ENCODE assay signal across 1 cellular context in the genomic region with DNA sequence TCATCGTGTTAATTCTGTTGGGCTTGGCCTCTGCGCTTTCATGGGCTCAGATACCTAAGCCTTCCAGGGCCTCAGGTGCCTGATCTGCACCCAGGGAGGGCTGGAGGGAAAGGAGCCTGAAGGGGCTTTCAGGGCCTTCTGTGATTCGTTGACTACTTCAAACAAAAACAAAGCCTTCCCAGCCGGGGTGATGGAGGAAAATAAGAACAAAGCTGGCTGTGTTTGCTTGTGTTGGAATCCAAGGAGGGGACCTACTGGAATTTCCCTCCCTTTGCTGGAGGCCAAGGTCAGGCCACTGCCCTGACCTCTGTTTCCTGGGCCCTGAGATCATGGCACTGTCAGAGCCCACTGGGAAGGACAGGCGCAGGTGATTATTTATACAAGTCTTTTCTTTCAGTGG.
TF ChIP-seq lines count a peak whose summit lies in the region.

No MANE protein-coding gene starts in this region.

TF ChIP-seq in HepG2, 621 proteins besides CTCF, POLR2A, EP300 and RAD21 (continued from another document and continues in another):
- TF ChIP-seq GFI1 (CRISPR knock-in tag; IDR thresholded peaks at IDR 0.05; ENCODE audit: borderline replicate concordance) (peak; percentile 52; the same call in 1 of the 2 replicates), ASH2L (IDR thresholded peaks at IDR 0.05; ENCODE audit: insufficient read length, low read depth, low read length) (peak; percentile 31), GLI4 (CRISPR knock-in tag; IDR thresholded peaks at IDR 0.05; ENCODE audit: borderline replicate concordance) (no peak), SRSF1 (optimal IDR thresholded peaks at IDR 0.05; ENCODE audit: low read depth, low read length) (no peak), POGK (CRISPR knock-in tag; conservative IDR thresholded peaks at IDR 0.05) (no peak), HOXD1 (CRISPR knock-in tag; IDR thresholded peaks at IDR 0.05) (no peak), ZNF263 (CRISPR knock-in tag; IDR thresholded peaks at IDR 0.05) (no peak), ZNF501 (CRISPR knock-in tag; IDR thresholded peaks at IDR 0.05) (no peak), TCF7L2 (IDR thresholded peaks at IDR 0.05; ENCODE audit: low read depth, low read length) (no peak), REPIN1 (CRISPR knock-in tag; IDR thresholded peaks at IDR 0.05; ENCODE audit: borderline replicate concordance, low read depth) (no peak), SMARCE1 (IDR thresholded peaks at IDR 0.05; ENCODE audit: borderline replicate concordance) (no peak), ZFP41 (CRISPR knock-in tag; IDR thresholded peaks at IDR 0.05; ENCODE audit: borderline replicate concordance) (no peak), ZNF782 (CRISPR knock-in tag; IDR thresholded peaks at IDR 0.05; ENCODE audit: borderline replicate concordance) (no peak), ZSCAN9 (CRISPR knock-in tag; IDR thresholded peaks at IDR 0.05; ENCODE audit: borderline replicate concordance) (no peak), KDM3A (CRISPR knock-in tag; IDR thresholded peaks at IDR 0.05; ENCODE audit: low read depth) (no peak), ZNF746 (CRISPR knock-in tag; IDR thresholded peaks at IDR 0.05) (peak; percentile 21; the same call in 1 of the 2 replicates), POLR2AphosphoS5 (IDR thresholded peaks at IDR 0.05; ENCODE audit: low read depth, low read length) (no peak), JUND (CRISPR knock-in tag; IDR thresholded peaks at IDR 0.05) (no peak), ZNF556 (CRISPR knock-in tag; IDR thresholded peaks at IDR 0.05; ENCODE audit: borderline replicate concordance) (no peak), NFYB (CRISPR knock-in tag; IDR thresholded peaks at IDR 0.05) (no peak), E2F2 (CRISPR knock-in tag; IDR thresholded peaks at IDR 0.05; ENCODE audit: borderline replicate concordance) (no peak), ZNF598 (CRISPR knock-in tag; IDR thresholded peaks at IDR 0.05; ENCODE audit: borderline replicate concordance) (no peak), NRL (CRISPR knock-in tag; IDR thresholded peaks at IDR 0.05; ENCODE audit: borderline replicate concordance) (no peak), TGIF2 (CRISPR knock-in tag; IDR thresholded peaks at IDR 0.05) (no peak), ZNF121 (CRISPR knock-in tag; IDR thresholded peaks at IDR 0.05) (no peak), ZNF547 (CRISPR knock-in tag; IDR thresholded peaks at IDR 0.05) (no peak), NONO (IDR thresholded peaks at IDR 0.05) (no peak), NONO (CRISPR knock-in tag; conservative IDR thresholded peaks at IDR 0.05) (no peak), SAFB2 (CRISPR knock-in tag; IDR thresholded peaks at IDR 0.05; ENCODE audit: borderline replicate concordance, low read depth) (no peak), YEATS4 (CRISPR knock-in tag; IDR thresholded peaks at IDR 0.05; ENCODE audit: borderline replicate concordance) (no peak), HNRNPK (IDR thresholded peaks at IDR 0.05; ENCODE audit: low read depth, low read length, poor library complexity, severe bottlenecking) (no peak), PCBP2 (optimal IDR thresholded peaks at IDR 0.05; ENCODE audit: low read depth, low read length, poor library complexity, severe bottlenecking) (no peak), ATF4 (CRISPR knock-in tag; IDR thresholded peaks at IDR 0.05) (no peak), KLF6 (CRISPR knock-in tag; IDR thresholded peaks at IDR 0.05) (no peak), ZNF331 (CRISPR knock-in tag; IDR thresholded peaks at IDR 0.05) (peak; percentile 80), FOXP1 (IDR thresholded peaks at IDR 0.05) (no peak), FOXP1 (CRISPR knock-in tag; IDR thresholded peaks at IDR 0.05) (peak; percentile 64)
- TF ChIP-seq, protein P1, sequence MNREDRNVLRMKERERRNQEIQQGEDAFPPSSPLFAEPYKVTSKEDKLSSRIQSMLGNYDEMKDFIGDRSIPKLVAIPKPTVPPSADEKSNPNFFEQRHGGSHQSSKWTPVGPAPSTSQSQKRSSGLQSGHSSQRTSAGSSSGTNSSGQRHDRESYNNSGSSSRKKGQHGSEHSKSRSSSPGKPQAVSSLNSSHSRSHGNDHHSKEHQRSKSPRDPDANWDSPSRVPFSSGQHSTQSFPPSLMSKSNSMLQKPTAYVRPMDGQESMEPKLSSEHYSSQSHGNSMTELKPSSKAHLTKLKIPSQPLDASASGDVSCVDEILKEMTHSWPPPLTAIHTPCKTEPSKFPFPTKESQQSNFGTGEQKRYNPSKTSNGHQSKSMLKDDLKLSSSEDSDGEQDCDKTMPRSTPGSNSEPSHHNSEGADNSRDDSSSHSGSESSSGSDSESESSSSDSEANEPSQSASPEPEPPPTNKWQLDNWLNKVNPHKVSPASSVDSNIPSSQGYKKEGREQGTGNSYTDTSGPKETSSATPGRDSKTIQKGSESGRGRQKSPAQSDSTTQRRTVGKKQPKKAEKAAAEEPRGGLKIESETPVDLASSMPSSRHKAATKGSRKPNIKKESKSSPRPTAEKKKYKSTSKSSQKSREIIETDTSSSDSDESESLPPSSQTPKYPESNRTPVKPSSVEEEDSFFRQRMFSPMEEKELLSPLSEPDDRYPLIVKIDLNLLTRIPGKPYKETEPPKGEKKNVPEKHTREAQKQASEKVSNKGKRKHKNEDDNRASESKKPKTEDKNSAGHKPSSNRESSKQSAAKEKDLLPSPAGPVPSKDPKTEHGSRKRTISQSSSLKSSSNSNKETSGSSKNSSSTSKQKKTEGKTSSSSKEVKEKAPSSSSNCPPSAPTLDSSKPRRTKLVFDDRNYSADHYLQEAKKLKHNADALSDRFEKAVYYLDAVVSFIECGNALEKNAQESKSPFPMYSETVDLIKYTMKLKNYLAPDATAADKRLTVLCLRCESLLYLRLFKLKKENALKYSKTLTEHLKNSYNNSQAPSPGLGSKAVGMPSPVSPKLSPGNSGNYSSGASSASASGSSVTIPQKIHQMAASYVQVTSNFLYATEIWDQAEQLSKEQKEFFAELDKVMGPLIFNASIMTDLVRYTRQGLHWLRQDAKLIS (CRISPR knock-in tag; IDR thresholded peaks at IDR 0.05): no peak
- TF ChIP-seq, protein P2, sequence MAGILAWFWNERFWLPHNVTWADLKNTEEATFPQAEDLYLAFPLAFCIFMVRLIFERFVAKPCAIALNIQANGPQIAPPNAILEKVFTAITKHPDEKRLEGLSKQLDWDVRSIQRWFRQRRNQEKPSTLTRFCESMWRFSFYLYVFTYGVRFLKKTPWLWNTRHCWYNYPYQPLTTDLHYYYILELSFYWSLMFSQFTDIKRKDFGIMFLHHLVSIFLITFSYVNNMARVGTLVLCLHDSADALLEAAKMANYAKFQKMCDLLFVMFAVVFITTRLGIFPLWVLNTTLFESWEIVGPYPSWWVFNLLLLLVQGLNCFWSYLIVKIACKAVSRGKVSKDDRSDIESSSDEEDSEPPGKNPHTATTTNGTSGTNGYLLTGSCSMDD (CRISPR knock-in tag; IDR thresholded peaks at IDR 0.05): no peak
- TF ChIP-seq, protein P3, sequence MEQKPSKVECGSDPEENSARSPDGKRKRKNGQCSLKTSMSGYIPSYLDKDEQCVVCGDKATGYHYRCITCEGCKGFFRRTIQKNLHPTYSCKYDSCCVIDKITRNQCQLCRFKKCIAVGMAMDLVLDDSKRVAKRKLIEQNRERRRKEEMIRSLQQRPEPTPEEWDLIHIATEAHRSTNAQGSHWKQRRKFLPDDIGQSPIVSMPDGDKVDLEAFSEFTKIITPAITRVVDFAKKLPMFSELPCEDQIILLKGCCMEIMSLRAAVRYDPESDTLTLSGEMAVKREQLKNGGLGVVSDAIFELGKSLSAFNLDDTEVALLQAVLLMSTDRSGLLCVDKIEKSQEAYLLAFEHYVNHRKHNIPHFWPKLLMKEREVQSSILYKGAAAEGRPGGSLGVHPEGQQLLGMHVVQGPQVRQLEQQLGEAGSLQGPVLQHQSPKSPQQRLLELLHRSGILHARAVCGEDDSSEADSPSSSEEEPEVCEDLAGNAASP (CRISPR knock-in tag; IDR thresholded peaks at IDR 0.05; ENCODE audit: borderline replicate concordance): peak; percentile 40; the same call in 1 of the 2 replicates
- TF ChIP-seq, protein P4, sequence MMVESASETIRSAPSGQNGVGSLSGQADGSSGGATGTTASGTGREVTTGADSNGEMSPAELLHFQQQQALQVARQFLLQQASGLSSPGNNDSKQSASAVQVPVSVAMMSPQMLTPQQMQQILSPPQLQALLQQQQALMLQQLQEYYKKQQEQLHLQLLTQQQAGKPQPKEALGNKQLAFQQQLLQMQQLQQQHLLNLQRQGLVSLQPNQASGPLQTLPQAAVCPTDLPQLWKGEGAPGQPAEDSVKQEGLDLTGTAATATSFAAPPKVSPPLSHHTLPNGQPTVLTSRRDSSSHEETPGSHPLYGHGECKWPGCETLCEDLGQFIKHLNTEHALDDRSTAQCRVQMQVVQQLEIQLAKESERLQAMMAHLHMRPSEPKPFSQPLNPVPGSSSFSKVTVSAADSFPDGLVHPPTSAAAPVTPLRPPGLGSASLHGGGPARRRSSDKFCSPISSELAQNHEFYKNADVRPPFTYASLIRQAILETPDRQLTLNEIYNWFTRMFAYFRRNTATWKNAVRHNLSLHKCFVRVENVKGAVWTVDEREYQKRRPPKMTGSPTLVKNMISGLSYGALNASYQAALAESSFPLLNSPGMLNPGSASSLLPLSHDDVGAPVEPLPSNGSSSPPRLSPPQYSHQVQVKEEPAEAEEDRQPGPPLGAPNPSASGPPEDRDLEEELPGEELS (CRISPR knock-in tag; IDR thresholded peaks at IDR 0.05): peak; percentile 80
- TF ChIP-seq, protein P5, sequence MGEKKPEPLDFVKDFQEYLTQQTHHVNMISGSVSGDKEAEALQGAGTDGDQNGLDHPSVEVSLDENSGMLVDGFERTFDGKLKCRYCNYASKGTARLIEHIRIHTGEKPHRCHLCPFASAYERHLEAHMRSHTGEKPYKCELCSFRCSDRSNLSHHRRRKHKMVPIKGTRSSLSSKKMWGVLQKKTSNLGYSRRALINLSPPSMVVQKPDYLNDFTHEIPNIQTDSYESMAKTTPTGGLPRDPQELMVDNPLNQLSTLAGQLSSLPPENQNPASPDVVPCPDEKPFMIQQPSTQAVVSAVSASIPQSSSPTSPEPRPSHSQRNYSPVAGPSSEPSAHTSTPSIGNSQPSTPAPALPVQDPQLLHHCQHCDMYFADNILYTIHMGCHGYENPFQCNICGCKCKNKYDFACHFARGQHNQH (CRISPR knock-in tag; IDR thresholded peaks at IDR 0.05): peak; percentile 68; the same call in 1 of the 2 replicates
- TF ChIP-seq, protein P6, sequence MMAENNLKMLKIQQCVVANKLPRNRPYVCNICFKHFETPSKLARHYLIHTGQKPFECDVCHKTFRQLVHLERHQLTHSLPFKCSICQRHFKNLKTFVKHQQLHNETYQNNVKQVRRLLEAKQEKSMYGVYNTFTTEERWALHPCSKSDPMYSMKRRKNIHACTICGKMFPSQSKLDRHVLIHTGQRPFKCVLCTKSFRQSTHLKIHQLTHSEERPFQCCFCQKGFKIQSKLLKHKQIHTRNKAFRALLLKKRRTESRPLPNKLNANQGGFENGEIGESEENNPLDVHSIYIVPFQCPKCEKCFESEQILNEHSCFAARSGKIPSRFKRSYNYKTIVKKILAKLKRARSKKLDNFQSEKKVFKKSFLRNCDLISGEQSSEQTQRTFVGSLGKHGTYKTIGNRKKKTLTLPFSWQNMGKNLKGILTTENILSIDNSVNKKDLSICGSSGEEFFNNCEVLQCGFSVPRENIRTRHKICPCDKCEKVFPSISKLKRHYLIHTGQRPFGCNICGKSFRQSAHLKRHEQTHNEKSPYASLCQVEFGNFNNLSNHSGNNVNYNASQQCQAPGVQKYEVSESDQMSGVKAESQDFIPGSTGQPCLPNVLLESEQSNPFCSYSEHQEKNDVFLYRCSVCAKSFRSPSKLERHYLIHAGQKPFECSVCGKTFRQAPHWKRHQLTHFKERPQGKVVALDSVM (CRISPR knock-in tag; IDR thresholded peaks at IDR 0.05): no peak
- TF ChIP-seq, protein P7, sequence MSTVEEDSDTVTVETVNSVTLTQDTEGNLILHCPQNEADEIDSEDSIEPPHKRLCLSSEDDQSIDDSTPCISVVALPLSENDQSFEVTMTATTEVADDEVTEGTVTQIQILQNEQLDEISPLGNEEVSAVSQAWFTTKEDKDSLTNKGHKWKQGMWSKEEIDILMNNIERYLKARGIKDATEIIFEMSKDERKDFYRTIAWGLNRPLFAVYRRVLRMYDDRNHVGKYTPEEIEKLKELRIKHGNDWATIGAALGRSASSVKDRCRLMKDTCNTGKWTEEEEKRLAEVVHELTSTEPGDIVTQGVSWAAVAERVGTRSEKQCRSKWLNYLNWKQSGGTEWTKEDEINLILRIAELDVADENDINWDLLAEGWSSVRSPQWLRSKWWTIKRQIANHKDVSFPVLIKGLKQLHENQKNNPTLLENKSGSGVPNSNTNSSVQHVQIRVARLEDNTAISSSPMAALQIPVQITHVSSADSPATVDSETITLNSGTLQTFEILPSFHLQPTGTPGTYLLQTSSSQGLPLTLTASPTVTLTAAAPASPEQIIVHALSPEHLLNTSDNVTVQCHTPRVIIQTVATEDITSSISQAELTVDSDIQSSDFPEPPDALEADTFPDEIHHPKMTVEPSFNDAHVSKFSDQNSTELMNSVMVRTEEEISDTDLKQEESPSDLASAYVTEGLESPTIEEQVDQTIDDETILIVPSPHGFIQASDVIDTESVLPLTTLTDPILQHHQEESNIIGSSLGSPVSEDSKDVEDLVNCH (CRISPR knock-in tag; IDR thresholded peaks at IDR 0.05): no peak
